ENCODE assay signal across 8 cellular contexts in genomic region chr3:126703512-126704493, GRCh38. TPM values are rescaled to one million over a fixed set of nuclear protein-coding genes. Genes with fewer than 3 reads are reported as not detected.
DNase-seq lines count a peak whose midpoint lies in the region; ATAC-seq and TF ChIP-seq lines count a peak whose summit lies in the region.

Gene CHCHD6, plus strand, starts transcription at chr3:126704240. Its CDS starts 73 bp downstream, at chr3:126704313.

- H3K36me3 ChIP-seq in ACC112 (ENCODE audit: insufficient read depth, low read length) (no peaks in the 10 kb centered on the region), WERI-Rb-1 (no peaks in the 10 kb centered on the region; the same call in 1 of the 2 replicates), breast epithelium (no peaks in the 10 kb centered on the region), skeletal muscle tissue (ENCODE audit: control insufficient read depth in 3 of 3, insufficient read depth in 3 of 3, low read length in 3 of 3) (no peaks in the 10 kb centered on the region)

- no peak for TF ChIP-seq POLR2A in breast epithelium (IDR thresholded peaks at IDR 0.05)

- intact Hi-C loops in breast epithelium (cut with DNase I; ENCODE audit: low total_unique reads): no loop called here

- peak within 1 kb of the TSS; percentile 73 to 83 (median 76) for H3K9ac ChIP-seq in skeletal muscle tissue (ENCODE audit: low read depth in 1 of 3, low read length in 3 of 3)

- TF ChIP-seq CTCF in WERI-Rb-1 (IDR thresholded peaks at IDR 0.05; ENCODE audit: low read depth, low read length) (peak; percentile 35), breast epithelium (IDR thresholded peaks at IDR 0.05) (no peak)

- H3K27ac ChIP-seq in ACC112 (ENCODE audit: low read depth, low read length) (no peak within 1 kb of the TSS), WERI-Rb-1 (peak within 1 kb of the TSS; percentile 65), breast epithelium (no peak within 1 kb of the TSS), skeletal muscle tissue (ENCODE audit: low read depth, low read length) (no peak within 1 kb of the TSS)

- H3K4me1 ChIP-seq in ACC112 (ENCODE audit: control insufficient read depth, insufficient read depth, low read length, unreplicated experiment) (peaks cover 8% of the 10 kb centered on the region), breast epithelium (peaks cover 0 to 5% of the 10 kb centered on the region in 2 donors), skeletal muscle tissue (ENCODE audit: control insufficient read depth in 3 of 3, insufficient read depth in 3 of 3, low read length in 3 of 3) (peaks cover 10 to 13% (median 11%) of the 10 kb centered on the region in 3 donors)

- H3K27me3 ChIP-seq in ACC112 (ENCODE audit: insufficient read depth, low read length): peaks cover 33% of the 10 kb centered on the region
- H3K27me3 ChIP-seq in WERI-Rb-1 (ENCODE audit: insufficient read depth, low read depth, severe bottlenecking): no peaks in the 10 kb centered on the region
- H3K27me3 ChIP-seq in breast epithelium: no peaks in the 10 kb centered on the region
- H3K27me3 ChIP-seq in skeletal muscle tissue (ENCODE audit: control insufficient read depth in 3 of 3, insufficient read depth in 3 of 3, low read length in 3 of 3): peaks cover 0 to 10% (median 5%) of the 10 kb centered on the region in 3 donors

- H3K9me3 ChIP-seq in WERI-Rb-1 (ENCODE audit: severe bottlenecking): no peaks in the 10 kb centered on the region
- H3K9me3 ChIP-seq in breast epithelium: no peaks in the 10 kb centered on the region
- H3K9me3 ChIP-seq in iPS-18c (ENCODE audit: control insufficient read depth, insufficient read depth, low read length): no peaks in the 10 kb centered on the region
- H3K9me3 ChIP-seq in skeletal muscle tissue (ENCODE audit: control insufficient read depth in 3 of 3, low read length in 3 of 3): no peaks in the 10 kb centered on the region

- ATAC-seq in GM18867 (IDR thresholded peaks at IDR 0.05; ENCODE audit: unreplicated experiment) (peak; percentile 96), HG03108 (IDR thresholded peaks at IDR 0.05; ENCODE audit: unreplicated experiment) (peak; percentile 98)

- DNase-seq in NCI-H2171 treated with DMSO at 0.1 percent for 48 hours (lab: John Stamatoyannopoulos, UW) (peak; percentile 96), WERI-Rb-1 (peak; percentile 99), breast epithelium (ENCODE audit: low spot score in 2 of 2) (peak; percentile 93 to 96)

- H3K4me3 ChIP-seq in ACC112 (ENCODE audit: low read depth, low read length) (peak within 1 kb of the TSS; percentile 83), WERI-Rb-1 (ENCODE audit: low read depth, low read length) (peak within 1 kb of the TSS; percentile 58), breast epithelium (peak within 1 kb of the TSS; percentile 71 to 99 (median 98)), iPS-18c (ENCODE audit: insufficient read depth, low read depth, low read length) (peak within 1 kb of the TSS; percentile 66), skeletal muscle tissue (ENCODE audit: low read length in 3 of 3) (peak within 1 kb of the TSS; percentile 82 to 93 (median 93))

- H2AFZ ChIP-seq in ACC112 (ENCODE audit: low read length, unreplicated experiment): peak within 1 kb of the TSS; percentile 20

- H3K79me2 ChIP-seq in ACC112 (ENCODE audit: control insufficient read depth, insufficient read depth, low read length, unreplicated experiment): no peaks in the 10 kb centered on the region

RNA-seq across cellular contexts. Expression of gene CHCHD6, which starts in this region (rescaled TPM):
- total RNA-seq in breast epithelium (10 to 100 TPM; 12.2 to 21.2 (median 19.3) TPM), skeletal muscle tissue (8.9 TPM)
